1 cellular context compared by ENCODE assay signal in genomic region chr19:49362926-49363264, GRCh38.
TF ChIP-seq lines count a peak whose summit lies in the region.

No MANE protein-coding gene starts in this region.

TF ChIP-seq in HEK293, 187 proteins besides CTCF, POLR2A, EP300 and RAD21 (continued from another document):
- TF ChIP-seq ZNF398 (tag by site-specific recombination; IDR thresholded peaks at IDR 0.05) = no peak
- no peak for TF ChIP-seq ZNF555 (tag by site-specific recombination; conservative IDR thresholded peaks at IDR 0.05)
- no peak for TF ChIP-seq ZNF610 (tag by site-specific recombination; IDR thresholded peaks at IDR 0.05; ENCODE audit: borderline replicate concordance)
- no peak for TF ChIP-seq ZNF544 (tag by site-specific recombination; IDR thresholded peaks at IDR 0.05)
- TF ChIP-seq MYNN (tag by site-specific recombination; IDR thresholded peaks at IDR 0.05; ENCODE audit: borderline replicate concordance) = 0 out of 2 replicates have a peak, but pooled peaks have one; percentile 62
- no peak for TF ChIP-seq KLF9 (tag by site-specific recombination; IDR thresholded peaks at IDR 0.05; ENCODE audit: low read depth)
- TF ChIP-seq ZNF707 (tag by site-specific recombination; IDR thresholded peaks at IDR 0.05) = no peak
- TF ChIP-seq ZSCAN16 (tag by site-specific recombination; IDR thresholded peaks at IDR 0.05) = no peak
- no peak for TF ChIP-seq ZNF530 (tag by site-specific recombination; IDR thresholded peaks at IDR 0.05; ENCODE audit: low read depth)
- no peak for TF ChIP-seq ZNF473 (tag by site-specific recombination; IDR thresholded peaks at IDR 0.05)
- TF ChIP-seq SP7 (tag by site-specific recombination; IDR thresholded peaks at IDR 0.05) = no peak; the same call in 1 of the 2 replicates
- TF ChIP-seq, protein P1, sequence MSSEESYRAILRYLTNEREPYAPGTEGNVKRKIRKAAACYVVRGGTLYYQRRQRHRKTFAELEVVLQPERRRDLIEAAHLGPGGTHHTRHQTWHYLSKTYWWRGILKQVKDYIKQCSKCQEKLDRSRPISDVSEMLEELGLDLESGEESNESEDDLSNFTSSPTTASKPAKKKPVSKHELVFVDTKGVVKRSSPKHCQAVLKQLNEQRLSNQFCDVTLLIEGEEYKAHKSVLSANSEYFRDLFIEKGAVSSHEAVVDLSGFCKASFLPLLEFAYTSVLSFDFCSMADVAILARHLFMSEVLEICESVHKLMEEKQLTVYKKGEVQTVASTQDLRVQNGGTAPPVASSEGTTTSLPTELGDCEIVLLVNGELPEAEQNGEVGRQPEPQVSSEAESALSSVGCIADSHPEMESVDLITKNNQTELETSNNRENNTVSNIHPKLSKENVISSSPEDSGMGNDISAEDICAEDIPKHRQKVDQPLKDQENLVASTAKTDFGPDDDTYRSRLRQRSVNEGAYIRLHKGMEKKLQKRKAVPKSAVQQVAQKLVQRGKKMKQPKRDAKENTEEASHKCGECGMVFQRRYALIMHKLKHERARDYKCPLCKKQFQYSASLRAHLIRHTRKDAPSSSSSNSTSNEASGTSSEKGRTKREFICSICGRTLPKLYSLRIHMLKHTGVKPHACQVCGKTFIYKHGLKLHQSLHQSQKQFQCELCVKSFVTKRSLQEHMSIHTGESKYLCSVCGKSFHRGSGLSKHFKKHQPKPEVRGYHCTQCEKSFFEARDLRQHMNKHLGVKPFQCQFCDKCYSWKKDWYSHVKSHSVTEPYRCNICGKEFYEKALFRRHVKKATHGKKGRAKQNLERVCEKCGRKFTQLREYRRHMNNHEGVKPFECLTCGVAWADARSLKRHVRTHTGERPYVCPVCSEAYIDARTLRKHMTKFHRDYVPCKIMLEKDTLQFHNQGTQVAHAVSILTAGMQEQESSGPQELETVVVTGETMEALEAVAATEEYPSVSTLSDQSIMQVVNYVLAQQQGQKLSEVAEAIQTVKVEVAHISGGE (tag by site-specific recombination; conservative IDR thresholded peaks at IDR 0.05; ENCODE audit: low read depth) = no peak
- TF ChIP-seq GLIS1 (tag by site-specific recombination; IDR thresholded peaks at IDR 0.05) = peak; percentile 12; the same call in 1 of the 2 replicates
- TF ChIP-seq ZBTB21 (tag by site-specific recombination; IDR thresholded peaks at IDR 0.05) = no peak
- no peak for TF ChIP-seq ZNF19 (tag by site-specific recombination; IDR thresholded peaks at IDR 0.05; ENCODE audit: low read depth)
